8 cellular contexts compared by ENCODE assay signal in the genomic region with DNA sequence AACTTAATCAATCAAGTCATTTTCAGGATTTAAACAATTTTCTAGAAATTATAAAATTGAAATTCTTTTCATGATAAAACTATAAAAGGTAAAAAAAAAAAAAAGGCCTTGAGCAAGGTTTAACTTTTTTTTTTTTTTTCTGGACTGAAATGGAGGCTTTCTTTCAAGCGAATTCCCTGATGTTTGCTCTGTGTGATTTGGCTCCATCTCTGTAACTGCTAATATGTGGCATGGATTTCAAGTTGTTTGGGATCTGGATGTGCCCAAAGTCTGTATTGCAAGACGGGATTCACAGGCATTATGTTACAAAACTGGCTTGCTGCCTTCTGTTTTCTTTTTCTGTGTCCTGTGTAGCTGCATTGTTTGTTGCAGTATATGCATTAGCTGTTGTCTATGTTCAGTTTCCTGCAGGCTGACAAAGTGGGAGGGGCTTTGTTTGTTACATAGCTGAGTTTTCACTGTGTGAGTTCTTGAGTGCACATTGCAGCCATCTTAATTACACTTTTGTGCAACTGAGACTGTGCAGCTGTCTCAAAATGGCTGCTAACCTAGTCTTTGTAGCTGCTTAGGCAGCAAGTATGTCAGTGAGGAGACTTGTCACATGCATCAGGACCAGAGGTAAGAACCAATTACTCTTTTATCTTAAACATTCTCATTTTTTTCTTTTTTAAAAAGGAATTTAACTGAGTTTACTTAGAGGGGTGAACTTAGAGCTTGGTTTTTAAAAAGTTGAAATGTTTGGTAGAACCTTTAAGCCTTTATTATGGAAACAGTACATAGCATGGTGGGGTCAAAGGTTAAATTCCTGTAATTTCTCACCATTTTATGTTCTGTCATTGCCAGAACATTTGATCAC. TPM values are rescaled to one million over a fixed set of nuclear protein-coding genes. Genes with fewer than 3 reads are reported as not detected.
DNase-seq lines count a peak whose midpoint lies in the region; ATAC-seq and TF ChIP-seq lines count a peak whose summit lies in the region.

No MANE protein-coding gene starts in this region.

- no peaks in the 10 kb centered on the region for H3K27me3 ChIP-seq in Peyer's patch

- H3K4me3 Mint-ChIP-seq in IgD-negative memory B cell (peak overlapping the region; percentile 69 to 87 (median 77)), osteocyte (ENCODE audit: unreplicated experiment) (peak overlapping the region; percentile 65)
- peak overlapping the region; percentile 72 for H3K4me3 Mint-ChIP-seq in activated naive CD4-positive, alpha-beta T cell treated with anti-CD3 and anti-CD28 coated beads, Interleukin-2, amount 50 U/mL, for 24 hours

- H3K27ac Mint-ChIP-seq in IgD-negative memory B cell, result peak overlapping the region; percentile 47 to 83 (median 73)
- H3K27ac Mint-ChIP-seq in activated naive CD4-positive, alpha-beta T cell treated with anti-CD3 and anti-CD28 coated beads, Interleukin-2, amount 50 U/mL, for 24 hours, result peak overlapping the region; percentile 94
- H3K27ac Mint-ChIP-seq in osteocyte (ENCODE audit: unreplicated experiment), result peak overlapping the region; percentile 96

- H3K36me3 ChIP-seq in Peyer's patch, result peaks cover 0 to 5% (median 0%) of the 10 kb centered on the region in 3 donors

- peaks cover 0 to 27% (median 3%) of the 10 kb centered on the region in 4 donors for H3K4me1 ChIP-seq in Peyer's patch

- DNase-seq in EL, result peak; percentile 89
- DNase-seq in Peyer's patch, result peak in 2 of 3 donors; percentile 66 to 75
- DNase-seq in glomerular visceral epithelial cell (ENCODE audit: extremely low spot score), result peak; percentile 85
- DNase-seq in osteocyte (ENCODE audit: extremely low spot score, unreplicated experiment), result no peak
- DNase-seq in GF-D8 (lab: John Stamatoyannopoulos, UW), result no peak

- H3K9me3 Mint-ChIP-seq in IgD-negative memory B cell (peaks cover 0 to 8% (median under 1%) of the 10 kb centered on the region in 3 donors), osteocyte (ENCODE audit: unreplicated experiment) (peaks cover 12% of the 10 kb centered on the region)
- peaks cover 2% of the 10 kb centered on the region for H3K9me3 Mint-ChIP-seq in activated naive CD4-positive, alpha-beta T cell treated with anti-CD3 and anti-CD28 coated beads, Interleukin-2, amount 50 U/mL, for 24 hours

- peak; percentile 94 for ATAC-seq in GM21529 (IDR thresholded peaks at IDR 0.05; ENCODE audit: unreplicated experiment)

- H3K4me1 Mint-ChIP-seq in IgD-negative memory B cell (peaks cover 45 to 54% (median 52%) of the 10 kb centered on the region in 3 donors), osteocyte (ENCODE audit: unreplicated experiment) (peaks cover 28% of the 10 kb centered on the region)
- H3K4me1 Mint-ChIP-seq in activated naive CD4-positive, alpha-beta T cell treated with anti-CD3 and anti-CD28 coated beads, Interleukin-2, amount 50 U/mL, for 24 hours, result peaks cover 76% of the 10 kb centered on the region

- TF ChIP-seq CTCF in Peyer's patch (IDR thresholded peaks at IDR 0.05) (peak in 2 of 6 experiments; percentile 9 to 17), osteocyte (IDR thresholded peaks at IDR 0.05) (no peak)

- H3K27me3 Mint-ChIP-seq in IgD-negative memory B cell (no peaks in the 10 kb centered on the region), osteocyte (ENCODE audit: unreplicated experiment) (no peaks in the 10 kb centered on the region)
- no peaks in the 10 kb centered on the region for H3K27me3 Mint-ChIP-seq in activated naive CD4-positive, alpha-beta T cell treated with anti-CD3 and anti-CD28 coated beads, Interleukin-2, amount 50 U/mL, for 24 hours

- TF ChIP-seq POLR2A in Peyer's patch (IDR thresholded peaks at IDR 0.05), result peak in 1 of 2 donors; percentile 14

- peak overlapping the region; percentile 43 to 66 (median 52) for H3K27ac ChIP-seq in Peyer's patch

- H3K36me3 Mint-ChIP-seq in IgD-negative memory B cell (peaks cover 15% of the 10 kb centered on the region), osteocyte (ENCODE audit: unreplicated experiment) (peaks cover 24% of the 10 kb centered on the region)
- peaks cover 19% of the 10 kb centered on the region for H3K36me3 Mint-ChIP-seq in activated naive CD4-positive, alpha-beta T cell treated with anti-CD3 and anti-CD28 coated beads, Interleukin-2, amount 50 U/mL, for 24 hours

- H3K4me3 ChIP-seq in Peyer's patch, result peak overlapping the region in 2 of 4 donors; percentile 22 to 27

- H3K9me3 ChIP-seq in Peyer's patch, result peaks cover 0 to 2% (median 0%) of the 10 kb centered on the region in 4 donors

RNA-seq across cellular contexts. Expression of a gene that starts 19.5 kb away (rescaled TPM):
- 126 TPM for polyA plus RNA-seq in IgD-negative memory B cell
- total RNA-seq in Peyer's patch (100 to 1,000 TPM in 1 of 4 donors, 10 to 100 TPM in 3; 24.3 to 193 (median 39.0) TPM), osteocyte (71.1 and 71.2 TPM in 2 replicates)

Comparison
In these comparisons a context has a peak if more than half of its experiments do, and no peak if none do; other contexts are left out.
1. DNase-seq: peak in EL (single experiment), Peyer's patch (2 of 3) and glomerular visceral epithelial cell (single experiment); none in osteocyte (single experiment) and GF-D8 (single experiment).
2. Peak in every context shown above with its lines, with median percentiles within 50 percentile points of each other: H3K27ac Mint-ChIP-seq and H3K4me3 Mint-ChIP-seq.